In genomic region chr7:151454306-151454705, GRCh38 we compare ENCODE assay signal across 29 cellular contexts. TPM values are rescaled to one million over a fixed set of nuclear protein-coding genes. Genes with fewer than 3 reads are reported as not detected.
DNase-seq lines count a peak whose midpoint lies in the region; ATAC-seq and TF ChIP-seq lines count a peak whose summit lies in the region.
"Had no signal": no experiment of that assay in that cellular context is flagged by ENCODE, and none has a peak within 500 bp of the region (broad histone marks: within the 10 kb centered on the region; RNA-seq: fewer than 3 reads in every experiment).

No MANE protein-coding gene starts in this region.

- no peak overlapping the region for H3K4me3 Mint-ChIP-seq in activated CD4-positive, alpha-beta T cell treated with anti-CD3 and anti-CD28 coated beads for 36 hours
- H3K4me3 Mint-ChIP-seq: activated CD4-positive, alpha-beta memory T cell treated with anti-CD3 and anti-CD28 coated beads for 36 hours; activated naive CD4-positive, alpha-beta T cell treated with anti-CD3 and anti-CD28 coated beads, Interleukin-2, amount 50 U/mL, for 24 hours; T-cell had no signal

- POLR2A ChIA-PET in activated CD4-positive, alpha-beta T cell treated with anti-CD3 and anti-CD28 coated beads for 36 hours (lab: Charles Lee): interaction anchor here (0.6 kb wide), 1 partner anchor 1022 kb away, joined by 3 read pairs; no protein-coding TSS in a partner anchor

- H3K9me3 Mint-ChIP-seq in activated CD4-positive, alpha-beta T cell treated with anti-CD3 and anti-CD28 coated beads for 36 hours (ENCODE audit: low read depth): no peaks in the 10 kb centered on the region
- H3K9me3 Mint-ChIP-seq: activated CD4-positive, alpha-beta memory T cell treated with anti-CD3 and anti-CD28 coated beads for 36 hours; activated naive CD4-positive, alpha-beta T cell treated with anti-CD3 and anti-CD28 coated beads, Interleukin-2, amount 50 U/mL, for 24 hours; T-cell had no signal

- H3K4me1 Mint-ChIP-seq in activated CD4-positive, alpha-beta T cell treated with anti-CD3 and anti-CD28 coated beads for 36 hours: peaks cover 2% of the 10 kb centered on the region

- no peak overlapping the region for H3K4me3 ChIP-seq in AG10803 (ENCODE audit: low read length)
- H3K4me3 ChIP-seq: BLaER1 treated with 17β-estradiol and CSF1 and Interleukin-3, amounts not matched to agents 10 nM and 100 nM; cardiac muscle cell; K562; lung; SJCRH30; stomach; thyroid gland had no signal

- H3K27me3 Mint-ChIP-seq in activated CD4-positive, alpha-beta T cell treated with anti-CD3 and anti-CD28 coated beads for 36 hours: peaks cover 4% of the 10 kb centered on the region
- H3K27me3 Mint-ChIP-seq: activated naive CD4-positive, alpha-beta T cell treated with anti-CD3 and anti-CD28 coated beads, Interleukin-2, amount 50 U/mL, for 24 hours had no signal

- no peaks in the 10 kb centered on the region for H3K36me3 Mint-ChIP-seq in activated CD4-positive, alpha-beta T cell treated with anti-CD3 and anti-CD28 coated beads for 36 hours (ENCODE audit: low read depth)
- H3K36me3 Mint-ChIP-seq: activated CD4-positive, alpha-beta memory T cell treated with anti-CD3 and anti-CD28 coated beads for 36 hours; activated naive CD4-positive, alpha-beta T cell treated with anti-CD3 and anti-CD28 coated beads, Interleukin-2, amount 50 U/mL, for 24 hours; T-cell had no signal

- DNase-seq in AG10803 (ENCODE audit: low read depth) (peak; percentile 78), dedifferentiated amniotic fluid mesenchymal stem cell (ENCODE audit: extremely low spot score) (peak; percentile 22), kidney glomerular epithelial cell (lab: John Stamatoyannopoulos, UW) (peak; percentile 9), renal cortical epithelial cell (ENCODE audit: low read depth) (peak; percentile 76), T1000 (lab: John Stamatoyannopoulos, UW) (no peak), H4 (ENCODE audit: low spot score) (no peak)
- DNase-seq in activated CD4-positive, alpha-beta T cell treated with anti-CD3 and anti-CD28 coated beads for 36 hours: no peak
- DNase-seq: activated CD4-positive, alpha-beta memory T cell treated with anti-CD3 and anti-CD28 coated beads for 36 hours; activated CD4-positive, CD25-positive, alpha-beta regulatory T cell; activated CD8-positive, alpha-beta memory T cell treated with anti-CD3 and anti-CD28 coated beads, Interleukin-2, amount 50 U/mL, for 4 hours; glutamatergic neuron; HCEC 1CT; MM.1S; NCI-H2081 treated with DMSO at 0.1 percent for 48 hours; NCI-H345; NCI-H748 treated with DMSO at 0.1 percent for 48 hours; SJCRH30; stomach; thyroid gland had no signal

- H3K27ac Mint-ChIP-seq in activated CD4-positive, alpha-beta T cell treated with anti-CD3 and anti-CD28 coated beads for 36 hours: no peak overlapping the region
- H3K27ac Mint-ChIP-seq: activated CD4-positive, alpha-beta memory T cell treated with anti-CD3 and anti-CD28 coated beads for 36 hours; activated naive CD4-positive, alpha-beta T cell treated with anti-CD3 and anti-CD28 coated beads, Interleukin-2, amount 50 U/mL, for 24 hours; progenitor cell of endocrine pancreas; T-cell had no signal

- intact Hi-C loops in activated CD4-positive, alpha-beta T cell treated with anti-CD3 and anti-CD28 coated beads for 36 hours (cut with DNase I, micrococcal nuclease): no loop called here

- no peak for TF ChIP-seq CTCF in AG10803 (conservative IDR thresholded peaks at IDR 0.05; ENCODE audit: low read length)

- CTCF ChIA-PET in activated CD4-positive, alpha-beta T cell treated with anti-CD3 and anti-CD28 coated beads for 36 hours (lab: Charles Lee): interaction anchor here (1.1 to 2.9 kb wide), 3 partner anchors 13 to 86 kb away, joined by 3 to 7 read pairs (median 5); no protein-coding TSS in a partner anchor

- no peak for ATAC-seq in activated CD4-positive, alpha-beta T cell treated with anti-CD3 and anti-CD28 coated beads for 36 hours
- ATAC-seq: K562, T-cell had no signal

RNA-seq across cellular contexts. Expression of gene CRYGN, which starts 14.4 kb away (rescaled TPM):
- not detected in 2 replicates for total RNA-seq in renal cortical epithelial cell
- under 1 TPM in 1 of 2 experiments, not detected in 1; 0.11 TPM for total RNA-seq in activated CD4-positive, alpha-beta T cell treated with anti-CD3 and anti-CD28 coated beads for 36 hours
- total RNA-seq in H4 (2014; rRNA removed; shearing (Covaris generic)): not detected in 2 replicates
- total RNA-seq: Caco-2, dermis microvascular lymphatic vessel endothelial cell, endothelial cell of umbilical vein, K562, SJCRH30, stomach had no signal

RNA-seq across cellular contexts. Expression of gene WDR86, which starts 44.5 kb away (rescaled TPM):
- total RNA-seq in renal cortical epithelial cell: 1.5 TPM in 1 of 2 replicates, not detected in the other
- total RNA-seq in activated CD4-positive, alpha-beta T cell treated with anti-CD3 and anti-CD28 coated beads for 36 hours: not detected
- 0.88 TPM in 1 of 2 replicates, not detected in the other for total RNA-seq in H4 (2014; rRNA removed; shearing (Covaris generic))
- total RNA-seq: dermis microvascular lymphatic vessel endothelial cell, endothelial cell of umbilical vein, K562 had no signal

Comparison
In these comparisons a context has a peak if more than half of its experiments do, and no peak if none do; other contexts are left out.
1. DNase-seq: peak in AG10803 (single experiment), dedifferentiated amniotic fluid mesenchymal stem cell (single experiment), kidney glomerular epithelial cell (single experiment) and renal cortical epithelial cell (single experiment); none in T1000 (single experiment), activated CD4-positive, alpha-beta T cell treated with anti-CD3 and anti-CD28 coated beads for 36 hours (single experiment) and H4 (single experiment).